ENCODE assay signal across 10 cellular contexts in the genomic region with DNA sequence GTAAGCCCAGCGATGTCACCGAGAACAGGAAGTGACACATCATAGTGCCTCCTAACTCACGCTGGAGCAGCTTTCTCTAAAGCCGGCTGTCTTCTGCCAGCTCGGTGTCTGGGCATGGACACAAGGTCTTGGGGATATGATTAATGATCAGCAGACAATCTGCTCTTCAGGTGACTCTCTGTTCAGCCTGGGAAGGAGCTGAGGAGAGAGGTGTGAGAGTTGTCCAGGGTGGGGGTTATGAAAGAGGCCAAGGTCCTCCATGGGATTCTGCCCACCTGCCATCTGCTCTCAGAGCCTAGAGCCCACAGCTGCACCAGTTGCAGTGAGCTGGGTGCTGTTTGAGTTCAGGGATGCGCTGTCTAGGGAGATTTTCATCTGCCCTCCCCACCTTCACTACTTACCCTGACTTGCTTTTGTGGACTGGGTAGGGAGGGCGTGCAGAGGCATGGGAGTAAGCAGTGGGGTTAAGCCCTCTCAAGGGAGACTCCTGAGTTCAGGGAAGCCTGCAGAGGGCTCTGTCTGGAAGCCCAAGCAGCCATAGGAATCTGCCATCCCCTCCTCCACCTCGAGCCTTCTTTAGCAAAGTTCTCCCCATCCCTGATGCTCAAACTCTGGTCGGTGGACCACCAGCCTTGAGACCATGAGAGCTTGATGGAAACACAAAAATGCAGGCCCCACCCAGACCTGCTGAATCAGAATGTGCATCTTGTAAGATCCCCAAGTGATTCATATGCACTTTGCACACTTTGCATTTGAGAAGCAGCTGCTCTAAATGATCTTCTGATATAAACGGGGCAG.
DNase-seq lines count a peak whose midpoint lies in the region; ATAC-seq, FAIRE-seq and TF ChIP-seq lines count a peak whose summit lies in the region.
"Had no signal": no experiment of that assay in that cellular context is flagged by ENCODE, and none has a peak within 500 bp of the region (broad histone marks: within the 10 kb centered on the region; RNA-seq: fewer than 3 reads in every experiment).

No MANE protein-coding gene starts in this region.

- H3K4me1 ChIP-seq in HCT116 (ENCODE audit: control insufficient read depth in 1 of 2, insufficient read depth in 2 of 2, low read length in 2 of 2): peaks cover 6 to 29% of the 10 kb centered on the region in 2 experiments; a peak in 3 of 4 replicates

- H3K9me3 Mint-ChIP-seq in stimulated activated effector memory CD8-positive, alpha-beta T cell treated with anti-CD3 and anti-CD28 coated beads, Interleukin-12 subunit alpha, Interleukin-12 subunit beta, amount 100 ng/mL, for 72 hours: peaks cover 6% of the 10 kb centered on the region

- H3K36me3 Mint-ChIP-seq in stimulated activated effector memory CD8-positive, alpha-beta T cell treated with anti-CD3 and anti-CD28 coated beads, Interleukin-12 subunit alpha, Interleukin-12 subunit beta, amount 100 ng/mL, for 72 hours: no peaks in the 10 kb centered on the region
- H3K36me3 Mint-ChIP-seq: naive thymus-derived CD4-positive, alpha-beta T cell had no signal

- no peak overlapping the region for H3K27ac ChIP-seq in HCT116 (ENCODE audit: low read depth, low read length)

- no peaks in the 10 kb centered on the region for H3K9me3 ChIP-seq in HCT116 (ENCODE audit: control insufficient read depth in 1 of 2, insufficient read depth in 1 of 2, low read depth in 1 of 2, low read length in 2 of 2)

- peak; percentile 81 for ATAC-seq in HCT116
- ATAC-seq in stimulated activated effector memory CD8-positive, alpha-beta T cell treated with anti-CD3 and anti-CD28 coated beads, Interleukin-12 subunit alpha, Interleukin-12 subunit beta, amount 100 ng/mL, for 72 hours: no peak
- ATAC-seq: naive thymus-derived CD4-positive, alpha-beta T cell had no signal

- peak overlapping the region; percentile 67 for H3K4me2 ChIP-seq in HCT116 (ENCODE audit: low read length)

- no peak overlapping the region for H3K4me3 Mint-ChIP-seq in stimulated activated effector memory CD8-positive, alpha-beta T cell treated with anti-CD3 and anti-CD28 coated beads, Interleukin-12 subunit alpha, Interleukin-12 subunit beta, amount 100 ng/mL, for 72 hours
- H3K4me3 Mint-ChIP-seq: naive thymus-derived CD4-positive, alpha-beta T cell had no signal

- H3K4me1 Mint-ChIP-seq in stimulated activated effector memory CD8-positive, alpha-beta T cell treated with anti-CD3 and anti-CD28 coated beads, Interleukin-12 subunit alpha, Interleukin-12 subunit beta, amount 100 ng/mL, for 72 hours: no peaks in the 10 kb centered on the region
- H3K4me1 Mint-ChIP-seq: naive thymus-derived CD4-positive, alpha-beta T cell had no signal

- no peaks in the 10 kb centered on the region for H3K27me3 ChIP-seq in HCT116 (ENCODE audit: insufficient read depth, low read length)

- no peak for TF ChIP-seq POLR2A in HCT116 (IDR thresholded peaks at IDR 0.05; ENCODE audit: borderline replicate concordance, extremely low read depth, insufficient read depth, insufficient read length)

- no peak for FAIRE-seq in RCC 7860 (lab: Jason Lieb, UNC)

- RAD21 ChIA-PET in HCT116 (lab: Charles Lee; ENCODE audit: low non-redundant PET in 1 of 2, low total read pairs in 2 of 2, uncharacterized antibody in 2 of 2, unreplicated experiment in 2 of 2): no interaction called here

- CTCF ChIA-PET in HCT116 (lab: Charles Lee): no interaction called here

- no TSS peak for BruUV-seq in HCT116 (replicated peaks; lab: Mats Ljungman, UMichigan)

- no peak for DNase-seq in HCT116 (ENCODE audit: low read depth, low spot score)
- peak; percentile 44 for DNase-seq in RCC 7860 (ENCODE audit: low spot score)
- DNase-seq in epithelial cell of proximal tubule (ENCODE audit: low read depth): peak; percentile 27
- peak; percentile 61 for DNase-seq in renal cortical epithelial cell (ENCODE audit: low read depth)
- DNase-seq in stimulated activated effector memory CD8-positive, alpha-beta T cell treated with anti-CD3 and anti-CD28 coated beads, Interleukin-12 subunit alpha, Interleukin-12 subunit beta, amount 100 ng/mL, for 72 hours (ENCODE audit: low spot score in 2 of 2): no peak
- DNase-seq in nucleus accumbens (lab: John Stamatoyannopoulos, UW): no peak
- DNase-seq in NCI-H128 (lab: John Stamatoyannopoulos, UW; ENCODE audit: unreplicated experiment): no peak
- DNase-seq: activated CD4-positive, CD25-positive, alpha-beta regulatory T cell treated with anti-CD3 and anti-CD28 coated beads, Interleukin-2, amount 50 U/mL, for 72 hours; activated naive CD4-positive, alpha-beta T cell; naive thymus-derived CD4-positive, alpha-beta T cell had no signal

- H3K4me3 ChIP-seq in HCT116 (replicated peaks in 1 of 2; ENCODE audit: low read depth in 1 of 2, low read length in 2 of 2) (peak overlapping the region in 1 of 2 experiments; percentile 15; a peak in 1 of 4 replicates), epithelial cell of proximal tubule (ENCODE audit: low read depth, low read length) (no peak overlapping the region)

- peak overlapping the region; percentile 67 for H2AFZ ChIP-seq in HCT116 (ENCODE audit: low read depth, low read length, poor library complexity, severe bottlenecking)

- H3K9me2 ChIP-seq in HCT116 (ENCODE audit: insufficient read depth): no peaks in the 10 kb centered on the region

- no peak for TF ChIP-seq RAD21 in HCT116 (IDR thresholded peaks at IDR 0.05; ENCODE audit: low read depth)

- no peaks in the 10 kb centered on the region for H4K20me1 ChIP-seq in HCT116 (ENCODE audit: insufficient read depth)

- TF ChIP-seq CTCF in HCT116 (IDR thresholded peaks at IDR 0.05 in 2 of 3, conservative IDR thresholded peaks at IDR 0.05 in 1 of 3; ENCODE audit: borderline replicate concordance in 1 of 3, insufficient read depth in 1 of 3, low read depth in 2 of 3, low read length in 2 of 3): no peak
- TF ChIP-seq CTCF in epithelial cell of proximal tubule (conservative IDR thresholded peaks at IDR 0.05; ENCODE audit: low read depth, low read length): no peak

- H3K9ac ChIP-seq in HCT116 (ENCODE audit: low read length): no peak overlapping the region

- no peak overlapping the region for H3K27ac Mint-ChIP-seq in stimulated activated effector memory CD8-positive, alpha-beta T cell treated with anti-CD3 and anti-CD28 coated beads, Interleukin-12 subunit alpha, Interleukin-12 subunit beta, amount 100 ng/mL, for 72 hours
- H3K27ac Mint-ChIP-seq: naive thymus-derived CD4-positive, alpha-beta T cell had no signal

- no peaks in the 10 kb centered on the region for H3K36me3 ChIP-seq in HCT116 (ENCODE audit: control insufficient read depth in 1 of 2, insufficient read depth in 2 of 2, low read length in 2 of 2)

- POLR2A ChIA-PET in HCT116 (lab: Charles Lee): no interaction called here

- intact Hi-C loops in HCT116 (cut with micrococcal nuclease): no loop called here

- no peaks in the 10 kb centered on the region for H3K79me2 ChIP-seq in HCT116 (ENCODE audit: insufficient read depth, low read length)

TF ChIP-seq in HCT116, 20 proteins besides CTCF, POLR2A, EP300 and RAD21:
- TF ChIP-seq SRF (IDR thresholded peaks at IDR 0.05; ENCODE audit: low read depth) (no peak), FOSL1 (IDR thresholded peaks at IDR 0.05; ENCODE audit: low read depth) (0 out of 2 replicates have a peak, but pooled peaks have one; percentile 14), ZNF274 (IDR thresholded peaks at IDR 0.05; ENCODE audit: low read depth, low read length) (no peak), YY1 (IDR thresholded peaks at IDR 0.05; ENCODE audit: extremely low read depth, insufficient replicate concordance, low read depth, low read length) (no peak), JUND (IDR thresholded peaks at IDR 0.05) (0 out of 2 replicates have a peak, but pooled peaks have one; percentile 10), TCF7L2 (IDR thresholded peaks at IDR 0.05; ENCODE audit: borderline replicate concordance, extremely low read depth, insufficient read depth, insufficient read length) (peak; percentile 75)
- TF ChIP-seq, protein P1, sequence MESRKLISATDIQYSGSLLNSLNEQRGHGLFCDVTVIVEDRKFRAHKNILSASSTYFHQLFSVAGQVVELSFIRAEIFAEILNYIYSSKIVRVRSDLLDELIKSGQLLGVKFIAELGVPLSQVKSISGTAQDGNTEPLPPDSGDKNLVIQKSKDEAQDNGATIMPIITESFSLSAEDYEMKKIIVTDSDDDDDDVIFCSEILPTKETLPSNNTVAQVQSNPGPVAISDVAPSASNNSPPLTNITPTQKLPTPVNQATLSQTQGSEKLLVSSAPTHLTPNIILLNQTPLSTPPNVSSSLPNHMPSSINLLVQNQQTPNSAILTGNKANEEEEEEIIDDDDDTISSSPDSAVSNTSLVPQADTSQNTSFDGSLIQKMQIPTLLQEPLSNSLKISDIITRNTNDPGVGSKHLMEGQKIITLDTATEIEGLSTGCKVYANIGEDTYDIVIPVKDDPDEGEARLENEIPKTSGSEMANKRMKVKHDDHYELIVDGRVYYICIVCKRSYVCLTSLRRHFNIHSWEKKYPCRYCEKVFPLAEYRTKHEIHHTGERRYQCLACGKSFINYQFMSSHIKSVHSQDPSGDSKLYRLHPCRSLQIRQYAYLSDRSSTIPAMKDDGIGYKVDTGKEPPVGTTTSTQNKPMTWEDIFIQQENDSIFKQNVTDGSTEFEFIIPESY (IDR thresholded peaks at IDR 0.05; ENCODE audit: extremely low read depth, insufficient replicate concordance, low read length): no peak

Comparison
In these comparisons a context has a peak if more than half of its experiments do, and no peak if none do; other contexts are left out.
1. DNase-seq: peak in RCC 7860 (single experiment), epithelial cell of proximal tubule (single experiment) and renal cortical epithelial cell (single experiment); none in HCT116 (single experiment), stimulated activated effector memory CD8-positive, alpha-beta T cell treated with anti-CD3 and anti-CD28 coated beads, Interleukin-12 subunit alpha, Interleukin-12 subunit beta, amount 100 ng/mL, for 72 hours (0 of 2), nucleus accumbens (0 of 56) and NCI-H128 (single experiment).